ENCODE assay signal across 15 cellular contexts in genomic region chr5:123425444-123425843, GRCh38. TPM values are rescaled to one million over a fixed set of nuclear protein-coding genes. Genes with fewer than 3 reads are reported as not detected.
DNase-seq lines count a peak whose midpoint lies in the region; ATAC-seq and TF ChIP-seq lines count a peak whose summit lies in the region.
"Had no signal": no experiment of that assay in that cellular context is flagged by ENCODE, and none has a peak within 500 bp of the region (broad histone marks: within the 10 kb centered on the region; RNA-seq: fewer than 3 reads in every experiment).

No MANE protein-coding gene starts in this region.

- no peaks in the 10 kb centered on the region for H3K27me3 Mint-ChIP-seq in CD4-positive, alpha-beta memory T cell
- no peaks in the 10 kb centered on the region for H3K27me3 Mint-ChIP-seq in T-helper 17 cell
- no peaks in the 10 kb centered on the region for H3K27me3 Mint-ChIP-seq in natural killer cell treated with Interleukin-12 subunit alpha and Interleukin-12 subunit beta and Interleukin-15 and Interleukin-18, amount 100 ng/mL, for 72 hours

- no peak overlapping the region for H3K27ac ChIP-seq in CD4-positive, alpha-beta memory T cell (ENCODE audit: low read depth, low read length)
- H3K27ac ChIP-seq in HL-60 (replicated peaks) (peak overlapping the region; percentile 60), ovary (no peak overlapping the region)
- H3K27ac ChIP-seq: BLaER1 treated with 17β-estradiol and CSF1 and Interleukin-3, amounts not matched to agents 10 nM and 100 nM; pancreas; SJCRH30; skin epidermis had no signal

- peak overlapping the region; percentile 12 to 90 (median 53) for H3K4me3 Mint-ChIP-seq in CD4-positive, alpha-beta memory T cell
- no peak overlapping the region for H3K4me3 Mint-ChIP-seq in T-helper 17 cell
- H3K4me3 Mint-ChIP-seq in natural killer cell treated with Interleukin-12 subunit alpha and Interleukin-12 subunit beta and Interleukin-15 and Interleukin-18, amount 100 ng/mL, for 72 hours = peak overlapping the region; percentile 25

- no peak for TF ChIP-seq POLR2A in ovary (IDR thresholded peaks at IDR 0.05)

- peaks cover 6 to 18% (median 12%) of the 10 kb centered on the region in 4 donors for H3K4me1 Mint-ChIP-seq in CD4-positive, alpha-beta memory T cell
- H3K4me1 Mint-ChIP-seq in T-helper 17 cell = peaks cover 6% of the 10 kb centered on the region
- peaks cover 12 to 21% of the 10 kb centered on the region in 2 donors for H3K4me1 Mint-ChIP-seq in natural killer cell treated with Interleukin-12 subunit alpha and Interleukin-12 subunit beta and Interleukin-15 and Interleukin-18, amount 100 ng/mL, for 72 hours (ENCODE audit: low read depth in 2 of 2)

- no peaks in the 10 kb centered on the region for H3K27me3 ChIP-seq in CD4-positive, alpha-beta memory T cell (ENCODE audit: insufficient read depth, low read length)
- H3K27me3 ChIP-seq in HL-60 (ENCODE audit: insufficient read depth, poor library complexity, severe bottlenecking) = no peaks in the 10 kb centered on the region
- no peaks in the 10 kb centered on the region for H3K27me3 ChIP-seq in ovary
- H3K27me3 ChIP-seq: BLaER1 treated with 17β-estradiol and CSF1 and Interleukin-3, amounts not matched to agents 10 nM and 100 nM; pancreas; SJCRH30 had no signal

- 89 to 93% (median 91%) methylated on average over 4 of the region's 4 CpGs for WGBS in ovary, 3 donors

- CTCF ChIA-PET in CD4-positive, alpha-beta memory T cell (lab: Charles Lee; ENCODE audit: partially characterized antibody) = interaction anchor here (1.8 kb wide), 1 partner anchor 119 kb away, joined by 5 read pairs; no protein-coding TSS in a partner anchor

- H3K4me3 ChIP-seq in CD4-positive, alpha-beta memory T cell (ENCODE audit: low read length in 2 of 2) = no peak overlapping the region
- H3K4me3 ChIP-seq in HL-60 (replicated peaks; ENCODE audit: insufficient read depth, low read length) (no peak overlapping the region), ovary (no peak overlapping the region)
- H3K4me3 ChIP-seq: BLaER1 treated with 17β-estradiol and CSF1 and Interleukin-3, amounts not matched to agents 10 nM and 100 nM; pancreas; SJCRH30; skin epidermis had no signal

- TF ChIP-seq EP300 in ovary (IDR thresholded peaks at IDR 0.05) = no peak

- TF ChIP-seq CTCF in HL-60 (IDR thresholded peaks at IDR 0.05; ENCODE audit: insufficient read depth, low read length) = no peak
- TF ChIP-seq CTCF in ovary (IDR thresholded peaks at IDR 0.05) = no peak

- peaks cover 0 to 2% (median 0%) of the 10 kb centered on the region in 8 donors for H3K9me3 Mint-ChIP-seq in CD4-positive, alpha-beta memory T cell
- H3K9me3 Mint-ChIP-seq in natural killer cell treated with Interleukin-12 subunit alpha and Interleukin-12 subunit beta and Interleukin-15 and Interleukin-18, amount 100 ng/mL, for 72 hours = no peaks in the 10 kb centered on the region

- H3K9me3 ChIP-seq in CD4-positive, alpha-beta memory T cell (ENCODE audit: control insufficient read depth in 1 of 2, low read length in 2 of 2) = no peaks in the 10 kb centered on the region
- H3K9me3 ChIP-seq in T-helper 17 cell (ENCODE audit: control insufficient read depth, low read length, poor library complexity, severe bottlenecking) (no peaks in the 10 kb centered on the region), ovary (no peaks in the 10 kb centered on the region)
- H3K9me3 ChIP-seq: pancreas, SJCRH30 had no signal

- peaks cover 0 to under 1% of the 10 kb centered on the region in 2 donors for H3K36me3 Mint-ChIP-seq in CD4-positive, alpha-beta memory T cell
- no peaks in the 10 kb centered on the region for H3K36me3 Mint-ChIP-seq in T-helper 17 cell (ENCODE audit: low read depth)
- H3K36me3 Mint-ChIP-seq in natural killer cell treated with Interleukin-12 subunit alpha and Interleukin-12 subunit beta and Interleukin-15 and Interleukin-18, amount 100 ng/mL, for 72 hours = peaks cover 4% of the 10 kb centered on the region

- intact Hi-C loops in CD4-positive, alpha-beta memory T cell (cut with micrococcal nuclease) = no loop called here
- intact Hi-C loops in ovary (cut with DNase I) = no loop called here

- H3K27ac Mint-ChIP-seq in CD4-positive, alpha-beta memory T cell = peak overlapping the region in 6 of 7 donors; percentile 3 to 96 (median 83)
- H3K27ac Mint-ChIP-seq in T-helper 17 cell = peak overlapping the region; percentile 59
- peak overlapping the region; percentile 18 to 56 for H3K27ac Mint-ChIP-seq in natural killer cell treated with Interleukin-12 subunit alpha and Interleukin-12 subunit beta and Interleukin-15 and Interleukin-18, amount 100 ng/mL, for 72 hours

- no peaks in the 10 kb centered on the region for H3K36me3 ChIP-seq in CD4-positive, alpha-beta memory T cell (ENCODE audit: insufficient read depth, low read length)
- H3K36me3 ChIP-seq in ovary = no peaks in the 10 kb centered on the region
- H3K36me3 ChIP-seq: BLaER1 treated with 17β-estradiol and CSF1 and Interleukin-3, amounts not matched to agents 10 nM and 100 nM; pancreas; SJCRH30 had no signal

- POLR2A ChIA-PET in CD4-positive, alpha-beta memory T cell (lab: Charles Lee; ENCODE audit: partially characterized antibody) = interaction anchor here (4.8 kb wide), 1 partner anchor 86 kb away, joined by 181 read pairs; the partner anchor contains the start of gene CSNK1G3

- H3K4me1 ChIP-seq in CD4-positive, alpha-beta memory T cell (ENCODE audit: insufficient read depth, low read length) = peaks cover 27% of the 10 kb centered on the region
- no peaks in the 10 kb centered on the region for H3K4me1 ChIP-seq in ovary (ENCODE audit: insufficient read depth)
- H3K4me1 ChIP-seq: SJCRH30 had no signal

- ATAC-seq in T-helper 17 cell (no peak), GM18870 (IDR thresholded peaks at IDR 0.05; ENCODE audit: unreplicated experiment) (no peak)
- ATAC-seq in natural killer cell treated with Interleukin-12 subunit alpha and Interleukin-12 subunit beta and Interleukin-15 and Interleukin-18, amount 100 ng/mL, for 72 hours = no peak
- ATAC-seq: pancreas had no signal

- DNase-seq in CD4-positive, alpha-beta memory T cell = no peak
- DNase-seq in HL-60 (ENCODE audit: low read depth in 1 of 2, low spot score in 1 of 2) = peak in 1 of 2 experiments; percentile 42
- no peak for DNase-seq in T-helper 17 cell
- no peak for DNase-seq in natural killer cell treated with Interleukin-12 subunit alpha and Interleukin-12 subunit beta and Interleukin-15 and Interleukin-18, amount 100 ng/mL, for 72 hours (ENCODE audit: low spot score)
- no peak for DNase-seq in ovary
- no peak for DNase-seq in stimulated activated CD4-positive, alpha-beta T cell treated with anti-CD3 and anti-CD28 coated beads, Interleukin-1b, Interleukin-23, amount 100 ng/mL, for 48 hours
- DNase-seq: GOT3; mammary epithelial cell; NCI-H1105 treated with DMSO at 0.1 percent for 48 hours; NK-92 treated with Interleukin-12 subunit alpha and Interleukin-12 subunit beta, amount 100 ng/mL, for 24 hours; pancreas; SJCRH30 had no signal

RNA-seq across cellular contexts. Expression of gene CEP120, which starts 2.2 kb away (rescaled TPM):
- 10 to 100 TPM; 70.0 to 70.1 TPM for total RNA-seq in CD4-positive, alpha-beta memory T cell
- polyA plus RNA-seq in CD4-positive, alpha-beta memory T cell = 10 to 100 TPM; 18.8 to 31.0 TPM
- total RNA-seq in T-helper 17 cell (10 to 100 TPM; 58.6 to 60.5 TPM), ovary (10 to 100 TPM; 20.9 to 33.0 (median 30.7) TPM)
- 10 to 100 TPM; 35.8 to 41.0 TPM for total RNA-seq in natural killer cell treated with Interleukin-12 subunit alpha and Interleukin-12 subunit beta and Interleukin-15 and Interleukin-18, amount 100 ng/mL, for 72 hours
- 10 to 100 TPM; 15.3 to 17.8 TPM for polyA plus RNA-seq in ovary
